ENCODE assay signal across 25 cellular contexts in genomic region chr2:125644257-125644656, GRCh38.
"Had no signal": no experiment of that assay in that cellular context is flagged by ENCODE, and none has a peak within 500 bp of the region (broad histone marks: within the 10 kb centered on the region; RNA-seq: fewer than 3 reads in every experiment).

No MANE protein-coding gene starts in this region.

- H3K4me2 ChIP-seq: SK-N-SH had no signal

- H3K9me3 ChIP-seq: Peyer's patch, SJCRH30, SK-N-SH had no signal

- H3K4me1 Mint-ChIP-seq: activated CD4-positive, alpha-beta T cell treated with anti-CD3 and anti-CD28 coated beads for 36 hours; activated naive CD4-positive, alpha-beta T cell treated with anti-CD3 and anti-CD28 coated beads, Interleukin-2, amount 10 ng/mL, durations not matched to agents 7 days and 5 days; activated naive CD8-positive, alpha-beta T cell treated with anti-CD3 and anti-CD28 coated beads for 36 hours had no signal

- H3K27me3 Mint-ChIP-seq: activated CD4-positive, alpha-beta T cell treated with anti-CD3 and anti-CD28 coated beads for 36 hours; activated CD8-positive, alpha-beta T cell treated with anti-CD3 and anti-CD28 coated beads for 36 hours; activated naive CD4-positive, alpha-beta T cell treated with anti-CD3 and anti-CD28 coated beads, Interleukin-2, amount 10 ng/mL, durations not matched to agents 7 days and 5 days; activated naive CD8-positive, alpha-beta T cell treated with anti-CD3 and anti-CD28 coated beads for 36 hours had no signal

- H3K4me3 ChIP-seq: cardiac muscle cell, Peyer's patch, SJCRH30 had no signal

- H3K4me3 Mint-ChIP-seq: activated CD4-positive, alpha-beta T cell treated with anti-CD3 and anti-CD28 coated beads for 36 hours; activated CD8-positive, alpha-beta T cell treated with anti-CD3 and anti-CD28 coated beads for 36 hours; activated naive CD4-positive, alpha-beta T cell treated with anti-CD3 and anti-CD28 coated beads, Interleukin-2, amount 10 ng/mL, durations not matched to agents 7 days and 5 days; activated naive CD8-positive, alpha-beta T cell treated with anti-CD3 and anti-CD28 coated beads for 36 hours; activated T-cell treated with anti-CD3 and anti-CD28 coated beads, Interleukin-2, amount 50 U/mL, for 72 hours had no signal

- H3K27ac Mint-ChIP-seq: activated CD4-positive, alpha-beta T cell treated with anti-CD3 and anti-CD28 coated beads for 36 hours; activated CD8-positive, alpha-beta T cell treated with anti-CD3 and anti-CD28 coated beads for 36 hours; activated naive CD4-positive, alpha-beta T cell treated with anti-CD3 and anti-CD28 coated beads, Interleukin-2, amount 10 ng/mL, durations not matched to agents 7 days and 5 days; activated naive CD8-positive, alpha-beta T cell treated with anti-CD3 and anti-CD28 coated beads for 36 hours; activated T-cell treated with anti-CD3 and anti-CD28 coated beads, Interleukin-2, amount 50 U/mL, for 72 hours; activated T-helper 2 cell treated with anti-CD3 and anti-CD28 coated beads, Interferon-gamma antibody, Interleukin-2, Interleukin-4, amounts not matched to agents 10 μg/mL and 5 μg/mL and 100 μg/mL, durations not matched to agents 14 hours and 24 hours and 36 hours had no signal

- H3K9me3 Mint-ChIP-seq: activated naive CD4-positive, alpha-beta T cell treated with anti-CD3 and anti-CD28 coated beads, Interleukin-2, amount 10 ng/mL, durations not matched to agents 7 days and 5 days; activated T-helper 2 cell treated with anti-CD3 and anti-CD28 coated beads, Interferon-gamma antibody, Interleukin-2, Interleukin-4, amounts not matched to agents 10 μg/mL and 5 μg/mL and 100 μg/mL, durations not matched to agents 14 hours and 24 hours and 36 hours had no signal

- DNase-seq: activated CD4-positive, alpha-beta T cell treated with anti-CD3 and anti-CD28 coated beads for 36 hours; activated CD8-positive, alpha-beta memory T cell treated with anti-CD3 and anti-CD28 coated beads, Interleukin-2, amount 50 U/mL, for 4 hours; activated CD8-positive, alpha-beta T cell treated with anti-CD3 and anti-CD28 coated beads for 36 hours; activated gamma-delta T cell treated with Interleukin-2 at 50 U/mL for 16 hours; activated naive CD4-positive, alpha-beta T cell treated with anti-CD3 and anti-CD28 coated beads, Interleukin-2, amount 10 ng/mL, durations not matched to agents 7 days and 5 days; activated naive CD8-positive, alpha-beta T cell treated with anti-CD3 and anti-CD28 coated beads for 36 hours; activated T-cell treated with anti-CD3 and anti-CD28 coated beads, Interleukin-2, amount 50 U/mL, for 72 hours; brain microvascular endothelial cell; IMR-90; Kasumi-1; KBM-7; NCI-H1417; NCI-H1930; NCI-H2107; NCI-H526; NK-92 treated with Interleukin-12 subunit alpha and Interleukin-12 subunit beta, amount 100 ng/mL, for 24 hours; Peyer's patch; Right ventricle myocardium superior; SJCRH30; SK-N-SH; T-helper 1 cell; WERI-Rb-1 had no signal

- H3K27ac ChIP-seq: brain microvascular endothelial cell, cardiac muscle cell, Peyer's patch, RWPE1, SJCRH30, WERI-Rb-1 had no signal

- H3K36me3 Mint-ChIP-seq: activated naive CD4-positive, alpha-beta T cell treated with anti-CD3 and anti-CD28 coated beads, Interleukin-2, amount 10 ng/mL, durations not matched to agents 7 days and 5 days; activated naive CD8-positive, alpha-beta T cell treated with anti-CD3 and anti-CD28 coated beads for 36 hours had no signal

- H3K36me3 ChIP-seq: brain microvascular endothelial cell, cardiac muscle cell, Peyer's patch, SJCRH30, WERI-Rb-1 had no signal

- H3K27me3 ChIP-seq: brain microvascular endothelial cell, cardiac muscle cell, Peyer's patch, SJCRH30 had no signal

- ATAC-seq: activated CD4-positive, alpha-beta T cell treated with anti-CD3 and anti-CD28 coated beads for 36 hours; activated CD8-positive, alpha-beta T cell treated with anti-CD3 and anti-CD28 coated beads for 36 hours; activated T-cell treated with anti-CD3 and anti-CD28 coated beads, Interleukin-2, amount 50 U/mL, for 72 hours had no signal

- H3K4me1 ChIP-seq: Peyer's patch, SJCRH30 had no signal

- H3K9ac ChIP-seq: SK-N-SH had no signal
